11 cellular contexts compared by ENCODE assay signal in the genomic region with DNA sequence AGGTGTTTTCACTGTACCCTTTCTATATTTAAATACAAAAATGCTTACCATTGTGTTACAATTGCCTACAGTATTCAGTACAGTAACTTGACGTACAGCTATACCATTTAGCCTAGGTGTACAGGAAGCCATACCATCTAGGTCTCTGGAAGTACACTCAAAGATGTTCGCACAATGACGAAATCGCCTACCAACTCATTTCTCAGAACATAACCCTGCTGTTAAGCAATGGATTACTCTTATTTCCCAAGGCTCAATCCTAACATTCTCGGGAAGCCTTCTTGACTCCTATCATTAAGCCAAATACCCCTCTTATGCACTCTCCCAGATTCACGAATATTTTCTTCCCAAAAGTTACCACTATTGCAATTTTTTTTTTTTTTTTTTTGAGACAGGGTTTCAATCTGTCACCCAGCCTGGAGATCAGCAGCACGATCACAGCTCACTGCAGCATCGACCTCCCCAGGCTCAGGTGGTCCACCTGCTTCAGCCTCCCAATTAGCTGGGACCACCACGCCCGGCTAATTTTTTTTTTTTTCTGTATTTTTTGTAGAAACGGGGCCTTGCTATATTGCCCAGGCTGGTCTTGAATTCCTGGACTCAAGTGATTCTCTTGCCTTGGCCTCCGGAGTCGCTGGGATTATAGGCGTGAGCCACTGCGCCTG. TPM values are rescaled to one million over a fixed set of nuclear protein-coding genes. Genes with fewer than 3 reads are reported as not detected.
DNase-seq lines count a peak whose midpoint lies in the region; ATAC-seq and TF ChIP-seq lines count a peak whose summit lies in the region.
"Had no signal": no experiment of that assay in that cellular context is flagged by ENCODE, and none has a peak within 500 bp of the region (broad histone marks: within the 10 kb centered on the region; RNA-seq: fewer than 3 reads in every experiment).

No MANE protein-coding gene starts in this region.

- peaks cover 53% of the 10 kb centered on the region for H3K79me2 ChIP-seq in HCT116 (ENCODE audit: insufficient read depth, low read length)

- no peaks in the 10 kb centered on the region for H3K27me3 Mint-ChIP-seq in activated naive CD8-positive, alpha-beta T cell
- no peaks in the 10 kb centered on the region for H3K27me3 Mint-ChIP-seq in mesothelial cell of epicardium (ENCODE audit: low read depth)

- peak overlapping the region; percentile 50 for H3K27ac Mint-ChIP-seq in activated naive CD8-positive, alpha-beta T cell
- no peak overlapping the region for H3K27ac Mint-ChIP-seq in mesothelial cell of epicardium

- no peak overlapping the region for H2AFZ ChIP-seq in HCT116 (ENCODE audit: low read depth, low read length, poor library complexity, severe bottlenecking)

- peak overlapping the region; percentile 86 for H3K4me2 ChIP-seq in HCT116 (ENCODE audit: low read length)

- H3K36me3 ChIP-seq in HCT116 (ENCODE audit: control insufficient read depth in 1 of 2, insufficient read depth in 2 of 2, low read length in 2 of 2): peaks cover 0 to 9% of the 10 kb centered on the region in 2 experiments; a peak in 2 of 4 replicates

- no peaks in the 10 kb centered on the region for H3K36me3 Mint-ChIP-seq in activated naive CD8-positive, alpha-beta T cell
- H3K36me3 Mint-ChIP-seq in mesothelial cell of epicardium: peaks cover 5% of the 10 kb centered on the region

- RAD21 ChIA-PET in HCT116 (lab: Charles Lee; ENCODE audit: low non-redundant PET in 1 of 2, low total read pairs in 2 of 2, uncharacterized antibody in 2 of 2, unreplicated experiment in 2 of 2): no interaction called here

- peaks cover 42% of the 10 kb centered on the region for H3K4me1 Mint-ChIP-seq in activated naive CD8-positive, alpha-beta T cell (ENCODE audit: low read depth)
- H3K4me1 Mint-ChIP-seq in mesothelial cell of epicardium: peaks cover 9% of the 10 kb centered on the region

- peak overlapping the region; percentile 100; the same call in 1 of the 2 replicates for H3K4me3 ChIP-seq in AG04450 (ENCODE audit: low read depth, low read length)
- H3K4me3 ChIP-seq in HCT116 (replicated peaks in 1 of 2; ENCODE audit: low read depth in 1 of 2, low read length in 2 of 2): peak overlapping the region; percentile 84 to 98

- ATAC-seq in HCT116 (no peak), omental fat pad (ENCODE audit: low FRiP score) (no peak), GM19467 (IDR thresholded peaks at IDR 0.05; ENCODE audit: unreplicated experiment) (no peak), HG02571 (IDR thresholded peaks at IDR 0.05; ENCODE audit: unreplicated experiment) (no peak), HG02610 (IDR thresholded peaks at IDR 0.05; ENCODE audit: unreplicated experiment) (no peak)

- H3K9me3 Mint-ChIP-seq in activated naive CD8-positive, alpha-beta T cell (ENCODE audit: low read depth): no peaks in the 10 kb centered on the region
- no peaks in the 10 kb centered on the region for H3K9me3 Mint-ChIP-seq in mesothelial cell of epicardium

- DNase-seq in AG04450 (ENCODE audit: low read depth, low spot score) (no peak), HCT116 (ENCODE audit: low read depth, low spot score) (no peak), mesothelial cell of epicardium (ENCODE audit: low spot score in 2 of 2, unreplicated experiment in 2 of 2) (no peak), omental fat pad (ENCODE audit: low spot score) (no peak)
- DNase-seq: activated CD4-positive, alpha-beta T cell treated with anti-CD3 and anti-CD28 coated beads for 48 hours; NCI-H524 treated with DMSO at 0.1 percent for 48 hours had no signal

- no peaks in the 10 kb centered on the region for H4K20me1 ChIP-seq in HCT116 (ENCODE audit: insufficient read depth)

- H3K4me1 ChIP-seq in HCT116 (ENCODE audit: control insufficient read depth in 1 of 2, insufficient read depth in 2 of 2, low read length in 2 of 2): peaks cover 6 to 17% of the 10 kb centered on the region in 2 experiments; a peak in 3 of 4 replicates

- H3K9me3 ChIP-seq in AG04450 (ENCODE audit: control insufficient read depth, insufficient read depth, low read length): no peaks in the 10 kb centered on the region
- H3K9me3 ChIP-seq in HCT116 (ENCODE audit: control insufficient read depth in 1 of 2, insufficient read depth in 1 of 2, low read depth in 1 of 2, low read length in 2 of 2): no peaks in the 10 kb centered on the region

- no peak for TF ChIP-seq CTCF in AG04450 (IDR thresholded peaks at IDR 0.05; ENCODE audit: low read depth, low read length)
- no peak for TF ChIP-seq CTCF in HCT116 (IDR thresholded peaks at IDR 0.05 in 2 of 3, conservative IDR thresholded peaks at IDR 0.05 in 1 of 3; ENCODE audit: borderline replicate concordance in 1 of 3, insufficient read depth in 1 of 3, low read depth in 2 of 3, low read length in 2 of 3)
- no peak for TF ChIP-seq CTCF in mesothelial cell of epicardium (IDR thresholded peaks at IDR 0.05; ENCODE audit: unreplicated experiment)
- TF ChIP-seq CTCF in omental fat pad (IDR thresholded peaks at IDR 0.05): no peak

- no TSS peak for BruUV-seq in HCT116 (replicated peaks; lab: Mats Ljungman, UMichigan)

- H3K27me3 ChIP-seq in AG04450 (ENCODE audit: control insufficient read depth, insufficient read depth, low read length): no peaks in the 10 kb centered on the region
- no peaks in the 10 kb centered on the region for H3K27me3 ChIP-seq in HCT116 (ENCODE audit: insufficient read depth, low read length)

- H3K9ac ChIP-seq in HCT116 (ENCODE audit: low read length): peak overlapping the region; percentile 87

- peak overlapping the region; percentile 100 for H3K4me3 Mint-ChIP-seq in activated naive CD8-positive, alpha-beta T cell
- peak overlapping the region; percentile 97 for H3K4me3 Mint-ChIP-seq in mesothelial cell of epicardium

- H3K9me2 ChIP-seq in HCT116 (ENCODE audit: insufficient read depth): no peaks in the 10 kb centered on the region

- CTCF ChIA-PET in AG04450 (lab: Charles Lee) (no interaction called here), HCT116 (lab: Charles Lee) (no interaction called here)

- no peak overlapping the region for H3K27ac ChIP-seq in AG04450 (ENCODE audit: low read depth, low read length)
- no peak overlapping the region for H3K27ac ChIP-seq in HCT116 (ENCODE audit: low read depth, low read length)
- H3K27ac ChIP-seq: coronary artery had no signal

- no peak for TF ChIP-seq RAD21 in HCT116 (IDR thresholded peaks at IDR 0.05; ENCODE audit: low read depth)

- no peak for TF ChIP-seq POLR2A in HCT116 (IDR thresholded peaks at IDR 0.05; ENCODE audit: borderline replicate concordance, extremely low read depth, insufficient read depth, insufficient read length)

- intact Hi-C loops in HCT116 (cut with micrococcal nuclease): no loop called here

- POLR2A ChIA-PET in AG04450 (lab: Yijun Ruan, JAX): no interaction called here
- POLR2A ChIA-PET in HCT116 (lab: Charles Lee): interaction anchor here (1.0 kb wide), 1 partner anchor 9 kb away, joined by 4 read pairs; no protein-coding TSS in a partner anchor

TF ChIP-seq in HCT116, 20 proteins besides CTCF, POLR2A, EP300 and RAD21 (continues in another document):
- TF ChIP-seq SIN3A (IDR thresholded peaks at IDR 0.05; ENCODE audit: low read depth): no peak
- TF ChIP-seq ZNF274 (IDR thresholded peaks at IDR 0.05; ENCODE audit: low read depth, low read length): no peak
- TF ChIP-seq ZFX (IDR thresholded peaks at IDR 0.05): no peak
- TF ChIP-seq, protein P1, sequence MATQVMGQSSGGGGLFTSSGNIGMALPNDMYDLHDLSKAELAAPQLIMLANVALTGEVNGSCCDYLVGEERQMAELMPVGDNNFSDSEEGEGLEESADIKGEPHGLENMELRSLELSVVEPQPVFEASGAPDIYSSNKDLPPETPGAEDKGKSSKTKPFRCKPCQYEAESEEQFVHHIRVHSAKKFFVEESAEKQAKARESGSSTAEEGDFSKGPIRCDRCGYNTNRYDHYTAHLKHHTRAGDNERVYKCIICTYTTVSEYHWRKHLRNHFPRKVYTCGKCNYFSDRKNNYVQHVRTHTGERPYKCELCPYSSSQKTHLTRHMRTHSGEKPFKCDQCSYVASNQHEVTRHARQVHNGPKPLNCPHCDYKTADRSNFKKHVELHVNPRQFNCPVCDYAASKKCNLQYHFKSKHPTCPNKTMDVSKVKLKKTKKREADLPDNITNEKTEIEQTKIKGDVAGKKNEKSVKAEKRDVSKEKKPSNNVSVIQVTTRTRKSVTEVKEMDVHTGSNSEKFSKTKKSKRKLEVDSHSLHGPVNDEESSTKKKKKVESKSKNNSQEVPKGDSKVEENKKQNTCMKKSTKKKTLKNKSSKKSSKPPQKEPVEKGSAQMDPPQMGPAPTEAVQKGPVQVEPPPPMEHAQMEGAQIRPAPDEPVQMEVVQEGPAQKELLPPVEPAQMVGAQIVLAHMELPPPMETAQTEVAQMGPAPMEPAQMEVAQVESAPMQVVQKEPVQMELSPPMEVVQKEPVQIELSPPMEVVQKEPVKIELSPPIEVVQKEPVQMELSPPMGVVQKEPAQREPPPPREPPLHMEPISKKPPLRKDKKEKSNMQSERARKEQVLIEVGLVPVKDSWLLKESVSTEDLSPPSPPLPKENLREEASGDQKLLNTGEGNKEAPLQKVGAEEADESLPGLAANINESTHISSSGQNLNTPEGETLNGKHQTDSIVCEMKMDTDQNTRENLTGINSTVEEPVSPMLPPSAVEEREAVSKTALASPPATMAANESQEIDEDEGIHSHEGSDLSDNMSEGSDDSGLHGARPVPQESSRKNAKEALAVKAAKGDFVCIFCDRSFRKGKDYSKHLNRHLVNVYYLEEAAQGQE (IDR thresholded peaks at IDR 0.05; ENCODE audit: low read depth): no peak
- TF ChIP-seq EZH2phosphoT487 (IDR thresholded peaks at IDR 0.05; ENCODE audit: borderline replicate concordance): no peak
- TF ChIP-seq CEBPB (IDR thresholded peaks at IDR 0.05; ENCODE audit: low read depth): no peak
- no peak for TF ChIP-seq CBX3 (IDR thresholded peaks at IDR 0.05; ENCODE audit: low read depth)
- no peak for TF ChIP-seq ELF1 (IDR thresholded peaks at IDR 0.05; ENCODE audit: borderline replicate concordance, low read depth)

RNA-seq across cellular contexts. Expression of a gene that starts 1.5 kb away (rescaled TPM):
- polyA plus RNA-seq in AG04450 (2011; rRNA removed): 13.7 and 15.8 TPM in 2 replicates
- polyA minus RNA-seq in AG04450 (2011; rRNA and poly(A)+ RNA removed): 12.5 and 13.6 TPM in 2 replicates
- 41.7 TPM for total RNA-seq in HCT116 (2021; ENCODE audit: unreplicated experiment)
- 16.9 and 24.9 TPM in 2 replicates for polyA plus RNA-seq in HCT116 (2012)
- 20.7 to 25.6 TPM (median 24.1 TPM) in 3 replicates for total RNA-seq in mesothelial cell of epicardium
- 10 to 100 TPM; 14.4 to 24.9 (median 16.6) TPM for total RNA-seq in omental fat pad

RNA-seq across cellular contexts. Expression of a gene that starts 20.5 kb away (rescaled TPM):
- 48.0 and 75.0 TPM in 2 replicates for polyA plus RNA-seq in AG04450 (2011; rRNA removed)
- polyA minus RNA-seq in AG04450 (2011; rRNA and poly(A)+ RNA removed): 12.9 and 16.9 TPM in 2 replicates
- 54.6 TPM for total RNA-seq in HCT116 (2021; ENCODE audit: unreplicated experiment)
- 19.8 and 25.8 TPM in 2 replicates for polyA plus RNA-seq in HCT116 (2012)
- total RNA-seq in mesothelial cell of epicardium: 28.5 to 33.0 TPM (median 31.2 TPM) in 3 replicates
- total RNA-seq in omental fat pad: 10 to 100 TPM; 27.0 to 32.5 (median 29.5) TPM

RNA-seq across cellular contexts. Expression of a gene that starts 36.6 kb away (rescaled TPM):
- polyA plus RNA-seq in AG04450 (2011; rRNA removed): 15.9 and 22.4 TPM in 2 replicates
- polyA minus RNA-seq in AG04450 (2011; rRNA and poly(A)+ RNA removed): 8.0 and 14.9 TPM in 2 replicates
- total RNA-seq in HCT116 (2021; ENCODE audit: unreplicated experiment) (35.7 TPM), mesothelial cell of epicardium (18.5 to 20.1 TPM (median 19.0 TPM) in 3 replicates), omental fat pad (10 to 100 TPM; 21.5 to 32.2 (median 25.3) TPM)
- 12.0 and 14.1 TPM in 2 replicates for polyA plus RNA-seq in HCT116 (2012)
